Comparison of ENCODE assay signal across 20 cellular contexts in genomic region chr19:48230555-48231129, GRCh38. TPM values are rescaled to one million over a fixed set of nuclear protein-coding genes. Genes with fewer than 3 reads are reported as not detected.
DNase-seq lines count a peak whose midpoint lies in the region; ATAC-seq lines count a peak whose summit lies in the region.
"Had no signal": no experiment of that assay in that cellular context is flagged by ENCODE, and none has a peak within 500 bp of the region (broad histone marks: within the 10 kb centered on the region; RNA-seq: fewer than 3 reads in every experiment).

No MANE protein-coding gene starts in this region.

- peaks cover 64% of the 10 kb centered on the region for H3K36me3 Mint-ChIP-seq in activated CD4-positive, alpha-beta memory T cell treated with anti-CD3 and anti-CD28 coated beads for 36 hours
- H3K36me3 Mint-ChIP-seq in central memory CD8-positive, alpha-beta T cell (ENCODE audit: insufficient read depth), result peaks cover 56% of the 10 kb centered on the region

- no peak for ATAC-seq in central memory CD8-positive, alpha-beta T cell (replicated peaks; ENCODE audit: extremely low read depth, poor library complexity, severe bottlenecking)
- ATAC-seq in stimulated activated naive CD8-positive, alpha-beta T cell treated with anti-CD3 and anti-CD28 coated beads, Interleukin-15, amount 100 ng/mL, for 72 hours, result peak; percentile 91
- no peak for ATAC-seq in GM19023 (IDR thresholded peaks at IDR 0.05; ENCODE audit: unreplicated experiment)
- ATAC-seq: foreskin keratinocyte, HCT116, WTC11 had no signal

- peak; percentile 8 for DNase-seq in stimulated activated naive CD4-positive, alpha-beta T cell treated with Interleukin-2 at 50 U/mL for 16 hours (lab: John Stamatoyannopoulos, UW)
- no peak for DNase-seq in stimulated activated naive CD4-positive, alpha-beta T cell (lab: John Stamatoyannopoulos, UW)
- DNase-seq in activated CD4-positive, alpha-beta memory T cell treated with anti-CD3 and anti-CD28 coated beads for 36 hours, result peak; percentile 78
- DNase-seq in central memory CD8-positive, alpha-beta T cell (ENCODE audit: low spot score in 2 of 2), result no peak
- DNase-seq in stimulated activated naive CD8-positive, alpha-beta T cell treated with anti-CD3 and anti-CD28 coated beads, Interleukin-15, amount 100 ng/mL, for 72 hours, result peak in 1 of 2 donors; percentile 59
- DNase-seq in NCI-H128 (lab: John Stamatoyannopoulos, UW; ENCODE audit: unreplicated experiment), result no peak
- DNase-seq in NAMALWA (ENCODE audit: low spot score), result no peak
- DNase-seq: amniotic stem cell, foreskin keratinocyte, left ventricle myocardium inferior, midbrain, NCI-H1436 treated with DMSO at 0.1 percent for 48 hours, NCI-H524 treated with DMSO at 0.1 percent for 48 hours, SK-N-SH, T-helper 9 cell had no signal

- no peaks in the 10 kb centered on the region for H3K27me3 Mint-ChIP-seq in activated CD4-positive, alpha-beta memory T cell treated with anti-CD3 and anti-CD28 coated beads for 36 hours
- no peaks in the 10 kb centered on the region for H3K27me3 Mint-ChIP-seq in central memory CD8-positive, alpha-beta T cell
- H3K27me3 Mint-ChIP-seq in stimulated activated naive CD8-positive, alpha-beta T cell treated with anti-CD3 and anti-CD28 coated beads, Interleukin-15, amount 100 ng/mL, for 72 hours, result no peaks in the 10 kb centered on the region

- no peaks in the 10 kb centered on the region for H3K9me3 Mint-ChIP-seq in activated CD4-positive, alpha-beta memory T cell treated with anti-CD3 and anti-CD28 coated beads for 36 hours
- no peaks in the 10 kb centered on the region for H3K9me3 Mint-ChIP-seq in central memory CD8-positive, alpha-beta T cell
- no peaks in the 10 kb centered on the region for H3K9me3 Mint-ChIP-seq in stimulated activated naive CD8-positive, alpha-beta T cell treated with anti-CD3 and anti-CD28 coated beads, Interleukin-15, amount 100 ng/mL, for 72 hours

- CTCF ChIA-PET in activated CD4-positive, alpha-beta memory T cell treated with anti-CD3 and anti-CD28 coated beads for 36 hours (lab: Charles Lee), result no interaction called here

- no peak overlapping the region for H3K4me3 Mint-ChIP-seq in activated CD4-positive, alpha-beta memory T cell treated with anti-CD3 and anti-CD28 coated beads for 36 hours
- H3K4me3 Mint-ChIP-seq in central memory CD8-positive, alpha-beta T cell, result no peak overlapping the region
- no peak overlapping the region for H3K4me3 Mint-ChIP-seq in stimulated activated naive CD8-positive, alpha-beta T cell treated with anti-CD3 and anti-CD28 coated beads, Interleukin-15, amount 100 ng/mL, for 72 hours
- H3K4me3 Mint-ChIP-seq: WTC11 had no signal

- H3K27ac Mint-ChIP-seq in activated CD4-positive, alpha-beta memory T cell treated with anti-CD3 and anti-CD28 coated beads for 36 hours, result peak overlapping the region; percentile 70
- peak overlapping the region; percentile 32 for H3K27ac Mint-ChIP-seq in central memory CD8-positive, alpha-beta T cell (ENCODE audit: low read depth)
- H3K27ac Mint-ChIP-seq in stimulated activated naive CD8-positive, alpha-beta T cell treated with anti-CD3 and anti-CD28 coated beads, Interleukin-15, amount 100 ng/mL, for 72 hours, result peak overlapping the region in 1 of 2 donors; percentile 84
- H3K27ac Mint-ChIP-seq: WTC11 had no signal

- intact Hi-C loops in activated CD4-positive, alpha-beta memory T cell treated with anti-CD3 and anti-CD28 coated beads for 36 hours (cut with micrococcal nuclease), result no loop called here

- peaks cover 18% of the 10 kb centered on the region for H3K4me1 Mint-ChIP-seq in activated CD4-positive, alpha-beta memory T cell treated with anti-CD3 and anti-CD28 coated beads for 36 hours (ENCODE audit: low read depth)
- peaks cover under 1% of the 10 kb centered on the region for H3K4me1 Mint-ChIP-seq in central memory CD8-positive, alpha-beta T cell
- peaks cover 23% of the 10 kb centered on the region for H3K4me1 Mint-ChIP-seq in stimulated activated naive CD8-positive, alpha-beta T cell treated with anti-CD3 and anti-CD28 coated beads, Interleukin-15, amount 100 ng/mL, for 72 hours
- H3K4me1 Mint-ChIP-seq: WTC11 had no signal

- POLR2A ChIA-PET in activated CD4-positive, alpha-beta memory T cell treated with anti-CD3 and anti-CD28 coated beads for 36 hours (lab: Charles Lee), result interaction anchor here (1.8 kb wide), 1 partner anchor 27 kb away, joined by 7 read pairs; no protein-coding TSS in a partner anchor

RNA-seq across cellular contexts. Expression of gene CARD8, which starts 25.1 kb away (rescaled TPM):
- 100 to 1,000 TPM; 152 TPM for total RNA-seq in activated CD4-positive, alpha-beta memory T cell treated with anti-CD3 and anti-CD28 coated beads for 36 hours

RNA-seq across cellular contexts. Expression of gene ZNF114, which starts 39.2 kb away (rescaled TPM):
- total RNA-seq in activated CD4-positive, alpha-beta memory T cell treated with anti-CD3 and anti-CD28 coated beads for 36 hours, result under 1 TPM; 0.29 to 0.31 TPM
- total RNA-seq: LHCN-M2, suprapubic skin had no signal

Comparison
In these comparisons a context has a peak if more than half of its experiments do, and no peak if none do; other contexts are left out.
1. DNase-seq: peak in stimulated activated naive CD4-positive, alpha-beta T cell treated with Interleukin-2 at 50 U/mL for 16 hours (single experiment) and activated CD4-positive, alpha-beta memory T cell treated with anti-CD3 and anti-CD28 coated beads for 36 hours (single experiment); none in stimulated activated naive CD4-positive, alpha-beta T cell (0 of 6), central memory CD8-positive, alpha-beta T cell (0 of 2), NCI-H128 (single experiment) and NAMALWA (single experiment).